In the genomic region with DNA sequence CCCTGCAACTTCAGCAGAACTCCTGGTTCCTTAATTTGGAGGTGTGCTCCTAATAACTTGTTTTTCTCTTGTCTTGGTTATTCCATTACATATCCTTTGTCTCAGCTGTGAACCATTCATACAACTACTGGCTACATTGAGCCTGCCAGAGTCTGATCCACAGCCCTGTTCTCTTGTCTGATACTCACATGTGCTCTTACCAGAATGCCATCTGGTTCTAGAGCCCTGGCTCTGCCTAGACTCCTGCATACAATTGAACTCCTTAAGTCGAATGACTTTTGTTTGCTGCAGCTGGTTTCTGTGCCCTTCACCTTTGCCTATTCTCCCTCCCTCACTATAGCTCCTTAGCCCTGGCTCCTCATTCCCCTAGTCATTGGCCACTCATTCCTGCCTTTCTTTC, we compare ENCODE assay signal across 23 cellular contexts.
"Had no signal": no experiment of that assay in that cellular context is flagged by ENCODE, and none has a peak within 500 bp of the region (broad histone marks: within the 10 kb centered on the region; RNA-seq: fewer than 3 reads in every experiment).

No MANE protein-coding gene starts in this region.

- DNase-seq: naive thymus-derived CD4-positive, alpha-beta T cell; occipital lobe; ovary; posterior cingulate gyrus; psoas muscle; right cardiac atrium; spleen; stimulated activated CD4-positive, alpha-beta T cell treated with anti-CD3 and anti-CD28 coated beads, Interleukin-12 subunit alpha, Interleukin-12 subunit beta, amount 100 ng/mL, for 4 hours; stimulated activated CD4-positive, alpha-beta T cell treated with anti-CD3 and anti-CD28 coated beads, Interleukin-2, amount 100 ng/mL, for 24 hours; stimulated activated CD4-positive, alpha-beta T cell treated with anti-CD3 and anti-CD28 coated beads, Interleukin-2, amount 100 ng/mL, for 48 hours; stimulated activated CD4-positive, alpha-beta T cell treated with anti-CD3 and anti-CD28 coated beads, Interleukin-4, amount 100 ng/mL, for 24 hours; stimulated activated naive B cell treated with anti-CD40 and anti-IgM and Interleukin-4, amounts not matched to agents 10 μg/mL and 1 μg/mL and 100 μg/mL, for 72 hours; stimulated activated naive CD4-positive, alpha-beta T cell treated with Interleukin-2 at 50 U/mL for 16 hours; stomach; thyroid gland; trophoblast cell; upper lobe of left lung had no signal

- H3K9me3 Mint-ChIP-seq: naive thymus-derived CD4-positive, alpha-beta T cell; nephron; neural progenitor cell; stimulated activated effector memory CD8-positive, alpha-beta T cell treated with anti-CD3 and anti-CD28 coated beads, Interleukin-12 subunit alpha, Interleukin-12 subunit beta, amount 100 ng/mL, for 72 hours; stimulated activated naive B cell treated with anti-CD40 and anti-IgM and Interleukin-4, amounts not matched to agents 10 μg/mL and 1 μg/mL and 100 μg/mL, for 72 hours; stimulated activated naive CD8-positive, alpha-beta T cell treated with anti-CD3 and anti-CD28 coated beads, Interleukin-15, Interleukin-2, amounts not matched to agents 100 ng/mL and 50 ng/mL, for 24 hours had no signal

- H3K27me3 Mint-ChIP-seq: naive thymus-derived CD4-positive, alpha-beta T cell; progenitor cell of endocrine pancreas; stimulated activated naive B cell treated with anti-CD40 and anti-IgM and Interleukin-4, amounts not matched to agents 10 μg/mL and 1 μg/mL and 100 μg/mL, for 72 hours; stimulated activated naive CD8-positive, alpha-beta T cell treated with anti-CD3 and anti-CD28 coated beads, Interleukin-15, Interleukin-2, amounts not matched to agents 100 ng/mL and 50 ng/mL, for 24 hours had no signal

- ATAC-seq: naive thymus-derived CD4-positive, alpha-beta T cell; psoas muscle; right cardiac atrium; sciatic nerve; stimulated activated effector memory CD8-positive, alpha-beta T cell treated with anti-CD3 and anti-CD28 coated beads, Interleukin-12 subunit alpha, Interleukin-12 subunit beta, amount 100 ng/mL, for 72 hours; stimulated activated naive B cell treated with anti-CD40 and anti-IgM and Interleukin-4, amounts not matched to agents 10 μg/mL and 1 μg/mL and 100 μg/mL, for 72 hours had no signal

- H3K27ac Mint-ChIP-seq: naive thymus-derived CD4-positive, alpha-beta T cell; nephron; neural progenitor cell; progenitor cell of endocrine pancreas; stimulated activated effector memory CD8-positive, alpha-beta T cell treated with anti-CD3 and anti-CD28 coated beads, Interleukin-12 subunit alpha, Interleukin-12 subunit beta, amount 100 ng/mL, for 72 hours; stimulated activated naive CD8-positive, alpha-beta T cell treated with anti-CD3 and anti-CD28 coated beads, Interleukin-15, Interleukin-2, amounts not matched to agents 100 ng/mL and 50 ng/mL, for 24 hours had no signal

- H3K36me3 Mint-ChIP-seq: neural progenitor cell; stimulated activated effector memory CD8-positive, alpha-beta T cell treated with anti-CD3 and anti-CD28 coated beads, Interleukin-12 subunit alpha, Interleukin-12 subunit beta, amount 100 ng/mL, for 72 hours had no signal

- H3K4me1 Mint-ChIP-seq: naive thymus-derived CD4-positive, alpha-beta T cell had no signal

- H3K4me3 Mint-ChIP-seq: naive thymus-derived CD4-positive, alpha-beta T cell; nephron; neural progenitor cell; stimulated activated effector memory CD8-positive, alpha-beta T cell treated with anti-CD3 and anti-CD28 coated beads, Interleukin-12 subunit alpha, Interleukin-12 subunit beta, amount 100 ng/mL, for 72 hours; stimulated activated naive B cell treated with anti-CD40 and anti-IgM and Interleukin-4, amounts not matched to agents 10 μg/mL and 1 μg/mL and 100 μg/mL, for 72 hours; stimulated activated naive CD8-positive, alpha-beta T cell treated with anti-CD3 and anti-CD28 coated beads, Interleukin-15, Interleukin-2, amounts not matched to agents 100 ng/mL and 50 ng/mL, for 24 hours had no signal
